In the genomic region with DNA sequence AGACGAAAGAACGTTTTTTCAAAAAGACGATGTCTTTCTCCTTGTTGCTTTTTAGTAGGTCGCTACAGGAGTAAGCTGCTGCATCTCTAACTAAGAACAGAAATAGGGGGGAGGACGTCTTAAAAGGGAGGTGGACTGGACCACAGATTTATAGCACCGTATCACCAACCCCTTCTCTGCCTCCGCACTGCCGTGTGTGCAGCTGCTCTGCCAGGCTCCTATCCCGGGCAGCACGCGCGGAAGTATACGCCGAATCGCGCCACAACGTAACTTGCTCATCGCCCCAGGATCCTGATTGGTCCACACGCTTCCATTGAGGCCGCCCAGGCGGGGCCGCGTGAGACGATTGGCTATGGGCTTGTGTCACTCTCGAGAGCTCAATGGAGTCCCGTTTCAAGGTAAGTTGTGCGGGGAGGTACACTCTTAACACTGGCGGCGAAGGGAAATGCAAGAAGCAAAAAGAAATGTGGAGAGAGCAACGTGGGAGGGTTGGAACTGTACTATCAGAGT, we compare ENCODE assay signal across 8 cellular contexts. TPM values are rescaled to one million over a fixed set of nuclear protein-coding genes. Genes with fewer than 3 reads are reported as not detected.
DNase-seq lines count a peak whose midpoint lies in the region; ATAC-seq and TF ChIP-seq lines count a peak whose summit lies in the region.

A gene (minus strand): TSS at position 121 of the 510 bp plus-strand sequence. CDS start 64,006 bp downstream, outside the sequence.

- DNase-seq in NCI-H2081 (lab: John Stamatoyannopoulos, UW), result peak; percentile 86 to 95
- peak; percentile 47 to 57 for DNase-seq in activated T-cell treated with anti-CD3 and anti-CD28 coated beads, Interleukin-2, amount 50 U/mL, for 48 hours
- DNase-seq in fibroblast of the aortic adventitia (ENCODE audit: low read depth), result peak; percentile 90
- peak; percentile 67 for DNase-seq in stromal cell of bone marrow (ENCODE audit: low read depth)
- no peak for DNase-seq in activated gamma-delta T cell treated with Interleukin-2 at 50 U/mL for 16 hours

- H3K4me3 ChIP-seq in fibroblast of the aortic adventitia (ENCODE audit: low read depth, low read length) (peak within 1 kb of the TSS; percentile 65), mucosa of stomach (ENCODE audit: low read length) (peak within 1 kb of the TSS; percentile 28)

- TF ChIP-seq CTCF in fibroblast of the aortic adventitia (IDR thresholded peaks at IDR 0.05; ENCODE audit: insufficient read depth, low read length), result no peak

- peak within 1 kb of the TSS; percentile 75 for H3K9ac ChIP-seq in ES-I3 (ENCODE audit: low read depth, low read length)
- H3K9ac ChIP-seq in mucosa of stomach (ENCODE audit: low read length), result no peak within 1 kb of the TSS

- H3K36me3 ChIP-seq in ES-I3 (ENCODE audit: insufficient read depth, low read length) (no peaks in the 10 kb centered on the region), mucosa of stomach (ENCODE audit: control insufficient read depth, insufficient read depth, low read length) (no peaks in the 10 kb centered on the region)

- peaks cover 7% of the 10 kb centered on the region for H3K4me1 ChIP-seq in ES-I3 (ENCODE audit: insufficient read depth, low read length)
- H3K4me1 ChIP-seq in mucosa of stomach (ENCODE audit: control insufficient read depth, insufficient read depth, low read length), result no peaks in the 10 kb centered on the region

- peaks cover 71% of the 10 kb centered on the region for H3K27me3 ChIP-seq in mucosa of stomach (ENCODE audit: control insufficient read depth, insufficient read depth, low read length)

- ATAC-seq in GM18517 (IDR thresholded peaks at IDR 0.05; ENCODE audit: unreplicated experiment), result no peak

- H3K9me3 ChIP-seq in ES-I3 (ENCODE audit: control insufficient read depth, insufficient read depth, low read length) (no peaks in the 10 kb centered on the region), mucosa of stomach (ENCODE audit: control insufficient read depth, low read length) (no peaks in the 10 kb centered on the region)

RNA-seq across cellular contexts. Expression of the gene that starts here (rescaled TPM):
- total RNA-seq in fibroblast of the aortic adventitia (ENCODE audit: low replicate concordance), result 0.81 and 0.98 TPM in 2 replicates

Comparison
In these comparisons a context has a peak if more than half of its experiments do, and no peak if none do; other contexts are left out.
1. Peak in DNase-seq and H3K4me3 ChIP-seq in fibroblast of the aortic adventitia; RNA of the gene not detected or under 1 TPM.